Comparison of ENCODE assay signal across 11 cellular contexts in the genomic region with DNA sequence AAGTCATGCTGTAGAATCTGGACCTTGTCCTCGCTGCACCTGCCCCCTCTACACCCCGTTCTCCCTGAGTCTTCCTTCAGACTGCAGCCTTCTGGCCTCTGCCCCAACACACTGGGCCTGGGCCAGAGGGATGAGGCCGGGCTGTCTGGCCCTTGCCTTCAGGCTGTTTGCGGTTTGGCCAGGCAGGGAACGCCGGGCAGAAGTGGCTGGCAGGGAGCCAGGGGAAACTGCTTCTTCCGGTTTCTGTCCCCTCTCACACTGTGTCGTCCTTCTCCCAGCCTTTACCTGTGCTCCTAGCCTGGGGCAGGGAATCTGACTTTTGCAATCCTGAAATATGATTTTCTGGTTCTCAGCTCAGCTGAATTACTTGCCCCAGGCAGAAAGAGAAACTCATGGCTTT. TPM values are rescaled to one million over a fixed set of nuclear protein-coding genes. Genes with fewer than 3 reads are reported as not detected.
DNase-seq lines count a peak whose midpoint lies in the region; ATAC-seq and TF ChIP-seq lines count a peak whose summit lies in the region.
"Had no signal": no experiment of that assay in that cellular context is flagged by ENCODE, and none has a peak within 500 bp of the region (broad histone marks: within the 10 kb centered on the region; RNA-seq: fewer than 3 reads in every experiment).

No MANE protein-coding gene starts in this region.

- TF ChIP-seq CTCF in adrenal gland (IDR thresholded peaks at IDR 0.05), result no peak
- no peak for TF ChIP-seq CTCF in stomach (IDR thresholded peaks at IDR 0.05)

- H3K4me1 ChIP-seq in adrenal gland (replicated peaks in 1 of 2), result peaks cover 0 to 5% of the 10 kb centered on the region in 2 donors
- H3K4me1 ChIP-seq in stomach, result peaks cover 5 to 53% (median 33%) of the 10 kb centered on the region in 4 donors

- intact Hi-C loops in adrenal gland (cut with DNase I), result no loop called here
- intact Hi-C loops in stomach (cut with DNase I; ENCODE audit: low total_unique reads), result no loop called here

- peaks cover 0 to 23% of the 10 kb centered on the region in 2 donors for H3K36me3 ChIP-seq in adrenal gland (replicated peaks in 1 of 2)
- H3K36me3 ChIP-seq in stomach, result peaks cover 7 to 54% (median 40%) of the 10 kb centered on the region in 4 donors

- DNase-seq in adrenal gland (peak; percentile 21 to 75 (median 56)), islet precursor cell (peak; percentile 72), stomach (peak; percentile 90), NOMO-1 (lab: John Stamatoyannopoulos, UW; ENCODE audit: unreplicated experiment in 2 of 2) (no peak), NCI-H1105 treated with DMSO at 0.1 percent for 48 hours (lab: John Stamatoyannopoulos, UW) (no peak)
- DNase-seq: activated gamma-delta T cell treated with Interleukin-2 at 50 U/mL for 16 hours; effector CD4-positive, alpha-beta T cell; NK-92 treated with Interleukin-12 subunit alpha and Interleukin-12 subunit beta, amount 100 ng/mL, for 24 hours; stimulated activated naive CD4-positive, alpha-beta T cell had no signal

- WGBS in adrenal gland, 4 donors, result 36 to 50% (median 47%) methylated on average over 8 of the region's 8 CpGs
- 25 to 46% (median 30%) methylated on average over 8 of the region's 8 CpGs for WGBS in stomach, 5 donors

- no peak for TF ChIP-seq RAD21 in Ishikawa (IDR thresholded peaks at IDR 0.05; ENCODE audit: low read depth)

- H3K27ac ChIP-seq in adrenal gland, result peak overlapping the region in 1 of 5 donors; percentile 15
- peak overlapping the region; percentile 71 to 88 (median 83) for H3K27ac ChIP-seq in stomach

- no peak; the same call in 1 of the 2 replicates for TF ChIP-seq EP300 in Ishikawa (IDR thresholded peaks at IDR 0.05; ENCODE audit: borderline replicate concordance)
- no peak for TF ChIP-seq EP300 in stomach (IDR thresholded peaks at IDR 0.05)

- no peak for ATAC-seq in HG02884 (IDR thresholded peaks at IDR 0.05; ENCODE audit: unreplicated experiment)

- H3K4me3 ChIP-seq in adrenal gland, result no peak overlapping the region
- H3K4me3 ChIP-seq in stomach, result no peak overlapping the region

- H3K9me3 ChIP-seq in adrenal gland (replicated peaks in 1 of 3) (no peaks in the 10 kb centered on the region), stomach (no peaks in the 10 kb centered on the region)

- H3K27me3 ChIP-seq in adrenal gland, result no peaks in the 10 kb centered on the region
- H3K27me3 ChIP-seq in stomach, result no peaks in the 10 kb centered on the region

- TF ChIP-seq POLR2A in adrenal gland (IDR thresholded peaks at IDR 0.05) (no peak), stomach (IDR thresholded peaks at IDR 0.05) (no peak)

TF ChIP-seq in Ishikawa, 13 proteins besides CTCF, POLR2A, EP300 and RAD21:
- TF ChIP-seq, protein P1, sequence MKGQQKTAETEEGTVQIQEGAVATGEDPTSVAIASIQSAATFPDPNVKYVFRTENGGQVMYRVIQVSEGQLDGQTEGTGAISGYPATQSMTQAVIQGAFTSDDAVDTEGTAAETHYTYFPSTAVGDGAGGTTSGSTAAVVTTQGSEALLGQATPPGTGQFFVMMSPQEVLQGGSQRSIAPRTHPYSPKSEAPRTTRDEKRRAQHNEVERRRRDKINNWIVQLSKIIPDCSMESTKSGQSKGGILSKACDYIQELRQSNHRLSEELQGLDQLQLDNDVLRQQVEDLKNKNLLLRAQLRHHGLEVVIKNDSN (IDR thresholded peaks at IDR 0.05), result 0 out of 2 replicates have a peak, but pooled peaks have one; percentile 21
- TF ChIP-seq YY1 (IDR thresholded peaks at IDR 0.05; ENCODE audit: low read depth) (no peak), TAF1 (IDR thresholded peaks at IDR 0.05; ENCODE audit: low read depth) (no peak), CREB1 (IDR thresholded peaks at IDR 0.05; ENCODE audit: low read depth) (no peak), FOXM1 (IDR thresholded peaks at IDR 0.05; ENCODE audit: borderline replicate concordance, low read depth) (no peak), ZBTB7A (IDR thresholded peaks at IDR 0.05; ENCODE audit: low read depth) (no peak), NFIC (IDR thresholded peaks at IDR 0.05) (peak; percentile 94), TEAD4 (IDR thresholded peaks at IDR 0.05) (no peak), CEBPB (IDR thresholded peaks at IDR 0.05) (peak; percentile 51; the same call in 1 of the 2 replicates), TCF12 (IDR thresholded peaks at IDR 0.05; ENCODE audit: low read depth) (peak; percentile 48; the same call in 1 of the 2 replicates), EGR1 (IDR thresholded peaks at IDR 0.05) (no peak)
- TF ChIP-seq, protein P2, sequence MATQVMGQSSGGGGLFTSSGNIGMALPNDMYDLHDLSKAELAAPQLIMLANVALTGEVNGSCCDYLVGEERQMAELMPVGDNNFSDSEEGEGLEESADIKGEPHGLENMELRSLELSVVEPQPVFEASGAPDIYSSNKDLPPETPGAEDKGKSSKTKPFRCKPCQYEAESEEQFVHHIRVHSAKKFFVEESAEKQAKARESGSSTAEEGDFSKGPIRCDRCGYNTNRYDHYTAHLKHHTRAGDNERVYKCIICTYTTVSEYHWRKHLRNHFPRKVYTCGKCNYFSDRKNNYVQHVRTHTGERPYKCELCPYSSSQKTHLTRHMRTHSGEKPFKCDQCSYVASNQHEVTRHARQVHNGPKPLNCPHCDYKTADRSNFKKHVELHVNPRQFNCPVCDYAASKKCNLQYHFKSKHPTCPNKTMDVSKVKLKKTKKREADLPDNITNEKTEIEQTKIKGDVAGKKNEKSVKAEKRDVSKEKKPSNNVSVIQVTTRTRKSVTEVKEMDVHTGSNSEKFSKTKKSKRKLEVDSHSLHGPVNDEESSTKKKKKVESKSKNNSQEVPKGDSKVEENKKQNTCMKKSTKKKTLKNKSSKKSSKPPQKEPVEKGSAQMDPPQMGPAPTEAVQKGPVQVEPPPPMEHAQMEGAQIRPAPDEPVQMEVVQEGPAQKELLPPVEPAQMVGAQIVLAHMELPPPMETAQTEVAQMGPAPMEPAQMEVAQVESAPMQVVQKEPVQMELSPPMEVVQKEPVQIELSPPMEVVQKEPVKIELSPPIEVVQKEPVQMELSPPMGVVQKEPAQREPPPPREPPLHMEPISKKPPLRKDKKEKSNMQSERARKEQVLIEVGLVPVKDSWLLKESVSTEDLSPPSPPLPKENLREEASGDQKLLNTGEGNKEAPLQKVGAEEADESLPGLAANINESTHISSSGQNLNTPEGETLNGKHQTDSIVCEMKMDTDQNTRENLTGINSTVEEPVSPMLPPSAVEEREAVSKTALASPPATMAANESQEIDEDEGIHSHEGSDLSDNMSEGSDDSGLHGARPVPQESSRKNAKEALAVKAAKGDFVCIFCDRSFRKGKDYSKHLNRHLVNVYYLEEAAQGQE (IDR thresholded peaks at IDR 0.05; ENCODE audit: low read depth), result no peak
- TF ChIP-seq, protein P3, sequence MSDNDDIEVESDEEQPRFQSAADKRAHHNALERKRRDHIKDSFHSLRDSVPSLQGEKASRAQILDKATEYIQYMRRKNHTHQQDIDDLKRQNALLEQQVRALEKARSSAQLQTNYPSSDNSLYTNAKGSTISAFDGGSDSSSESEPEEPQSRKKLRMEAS (IDR thresholded peaks at IDR 0.05), result peak; percentile 25; the same call in 1 of the 2 replicates

RNA-seq across cellular contexts. Expression of a gene that starts 13.5 kb away (rescaled TPM):
- total RNA-seq in adrenal gland, result 10 to 100 TPM; 48.9 to 93.4 (median 77.5) TPM
- polyA plus RNA-seq in adrenal gland, result 10 to 100 TPM; 50.3 to 65.1 (median 60.1) TPM
- total RNA-seq in stomach, result 100 to 1,000 TPM in 2 of 5 donors, 10 to 100 TPM in 3; 54.3 to 122 (median 87.9) TPM
- polyA plus RNA-seq in stomach, result 10 to 100 TPM; 24.1 to 32.9 (median 28.9) TPM

Comparison
In these comparisons a context has a peak if more than half of its experiments do, and no peak if none do; other contexts are left out.
1. DNase-seq: peak in adrenal gland (7 of 7), islet precursor cell (single experiment) and stomach (single experiment); none in NOMO-1 (0 of 2) and NCI-H1105 treated with DMSO at 0.1 percent for 48 hours (single experiment).